Comparison of ENCODE assay signal across 9 cellular contexts in the genomic region with DNA sequence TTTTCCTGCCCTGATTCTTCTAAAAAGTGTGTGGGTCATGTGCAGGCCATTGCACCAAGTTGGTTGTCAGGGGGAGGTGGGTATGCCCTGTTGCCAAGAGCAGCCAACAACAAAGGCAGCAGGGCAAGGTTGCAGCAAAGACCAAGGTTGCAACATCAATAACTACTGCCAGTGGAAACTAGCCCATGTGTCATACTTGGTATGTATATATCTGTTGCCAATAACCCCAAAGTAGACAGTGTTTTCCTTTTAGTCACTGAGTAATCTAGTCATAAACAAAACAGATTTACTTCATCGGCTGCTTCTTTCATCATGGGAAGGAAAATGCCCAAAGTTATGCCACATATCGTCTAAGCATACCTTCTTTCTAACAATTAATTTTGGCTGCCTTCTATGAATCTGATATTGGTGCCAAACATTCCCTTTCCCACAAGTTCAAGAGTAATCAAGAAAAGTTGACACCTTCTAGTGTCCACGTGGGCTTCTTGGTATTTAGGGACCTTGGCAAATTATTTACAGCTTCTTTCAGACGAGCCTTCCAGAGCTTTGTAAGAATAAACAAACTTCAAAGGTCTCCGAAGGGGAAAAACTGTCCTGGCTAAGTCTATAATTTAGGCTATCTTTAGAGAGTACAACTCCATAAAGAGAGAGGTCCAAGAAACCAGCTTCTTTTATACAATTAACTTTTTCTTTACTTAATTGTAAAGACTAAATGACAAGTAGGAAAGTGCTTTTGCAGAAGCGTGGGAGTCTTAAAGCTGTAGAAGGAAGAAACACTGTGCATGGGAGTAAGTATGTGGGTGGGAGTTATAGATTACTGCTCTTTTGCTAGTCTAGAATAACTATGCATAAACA.
DNase-seq lines count a peak whose midpoint lies in the region; ATAC-seq and TF ChIP-seq lines count a peak whose summit lies in the region.
"Had no signal": no experiment of that assay in that cellular context is flagged by ENCODE, and none has a peak within 500 bp of the region (broad histone marks: within the 10 kb centered on the region; RNA-seq: fewer than 3 reads in every experiment).

No MANE protein-coding gene starts in this region.

- ATAC-seq in GM21360 (IDR thresholded peaks at IDR 0.05; ENCODE audit: unreplicated experiment) = no peak

- H3K36me3 ChIP-seq in KOPT-K1 (ENCODE audit: insufficient read depth, low read length) = peaks cover 37% of the 10 kb centered on the region

- no peak for TF ChIP-seq CTCF in retinal pigment epithelial cell (conservative IDR thresholded peaks at IDR 0.05; ENCODE audit: low read depth, low read length)

- no peaks in the 10 kb centered on the region for H3K9me3 ChIP-seq in KOPT-K1 (ENCODE audit: insufficient read depth, low read length, poor library complexity, severe bottlenecking)

- H3K4me3 ChIP-seq in retinal pigment epithelial cell (ENCODE audit: low read length) = no peak overlapping the region

- DNase-seq in DMS 273 (lab: John Stamatoyannopoulos, UW; ENCODE audit: unreplicated experiment) (peak; percentile 29), DMS 273 treated with DMSO at 0.1 percent for 48 hours (lab: John Stamatoyannopoulos, UW) (no peak), fibroblast of gingiva (ENCODE audit: low read depth) (peak; percentile 100), retinal pigment epithelial cell (ENCODE audit: low read depth) (peak; percentile 96), middle frontal gyrus (ENCODE audit: extremely low spot score, low spot score) (no peak)
- DNase-seq in activated CD4-positive, alpha-beta T cell treated with anti-CD3 and anti-CD28 coated beads, Interleukin-2, amount 50 U/mL, for 4 hours = peak; percentile 51 to 58

- H3K27ac ChIP-seq in KOPT-K1 (ENCODE audit: low read depth, low read length, poor library complexity, severe bottlenecking) = peak overlapping the region; percentile 75
- H3K27ac ChIP-seq: 22Rv1 had no signal

Comparison
In these comparisons a context has a peak if more than half of its experiments do, and no peak if none do; other contexts are left out.
1. DNase-seq: peak in DMS 273 (single experiment), activated CD4-positive, alpha-beta T cell treated with anti-CD3 and anti-CD28 coated beads, Interleukin-2, amount 50 U/mL, for 4 hours (2 of 2), fibroblast of gingiva (single experiment) and retinal pigment epithelial cell (single experiment); none in DMS 273 treated with DMSO at 0.1 percent for 48 hours (single experiment) and middle frontal gyrus (single experiment).